In the genomic region with DNA sequence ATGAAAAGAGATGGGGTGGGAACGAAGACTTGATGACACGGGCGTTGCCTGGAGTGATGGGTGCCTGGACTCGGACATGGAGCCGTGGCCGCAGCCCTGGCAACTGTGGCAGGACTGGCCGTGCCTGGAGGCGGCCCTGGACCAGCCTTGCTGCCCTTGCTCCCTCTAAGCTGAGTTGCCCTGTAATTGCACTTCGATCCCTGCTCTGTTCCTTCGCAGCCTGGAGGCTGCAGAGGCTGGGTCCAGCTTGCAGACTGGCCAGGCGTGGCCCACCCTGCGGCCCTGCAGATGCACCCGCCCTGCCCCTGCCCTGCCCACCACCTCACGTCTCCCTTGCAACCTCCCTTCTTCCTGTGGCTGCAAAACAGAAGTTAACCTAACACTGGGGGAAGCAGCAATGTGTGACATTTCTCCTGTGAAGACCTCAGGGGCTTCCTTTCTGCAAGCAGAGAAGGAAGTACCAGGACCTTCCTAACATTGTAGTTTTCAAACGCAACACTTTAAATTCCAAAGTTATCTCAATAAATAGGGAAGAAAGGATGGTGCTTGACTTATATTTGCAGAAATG, we compare ENCODE assay signal across 18 cellular contexts.
"Had no signal": no experiment of that assay in that cellular context is flagged by ENCODE, and none has a peak within 500 bp of the region (broad histone marks: within the 10 kb centered on the region; RNA-seq: fewer than 3 reads in every experiment).

No MANE protein-coding gene starts in this region.

- H3K4me3 ChIP-seq: colonic mucosa, esophagus squamous epithelium, gastroesophageal sphincter, pancreas, tibial artery had no signal

- H3K4me3 Mint-ChIP-seq: naive thymus-derived CD8-positive, alpha-beta T cell; stimulated activated naive CD8-positive, alpha-beta T cell treated with anti-CD3 and anti-CD28 coated beads, Interleukin-15, Interleukin-2, amounts not matched to agents 100 ng/mL and 50 ng/mL, for 24 hours had no signal

- H3K27me3 ChIP-seq: colonic mucosa, pancreas, tibial artery had no signal

- H3K27ac ChIP-seq: colonic mucosa, esophagus squamous epithelium, gastroesophageal sphincter, pancreas, tibial artery had no signal

- H3K27me3 Mint-ChIP-seq: naive thymus-derived CD8-positive, alpha-beta T cell; progenitor cell of endocrine pancreas; stimulated activated naive CD8-positive, alpha-beta T cell treated with anti-CD3 and anti-CD28 coated beads, Interleukin-15, Interleukin-2, amounts not matched to agents 100 ng/mL and 50 ng/mL, for 24 hours had no signal

- H3K4me1 ChIP-seq: colonic mucosa, esophagus squamous epithelium, gastroesophageal sphincter, pancreas, tibial artery had no signal

- H3K9me3 ChIP-seq: colonic mucosa, esophagus squamous epithelium, gastroesophageal sphincter, pancreas, tibial artery had no signal

- ATAC-seq: gastroesophageal sphincter; left lobe of liver; naive thymus-derived CD8-positive, alpha-beta T cell; right cardiac atrium had no signal

- H3K27ac Mint-ChIP-seq: progenitor cell of endocrine pancreas had no signal

- H3K9me3 Mint-ChIP-seq: naive thymus-derived CD8-positive, alpha-beta T cell; stimulated activated naive CD8-positive, alpha-beta T cell treated with anti-CD3 and anti-CD28 coated beads, Interleukin-15, Interleukin-2, amounts not matched to agents 100 ng/mL and 50 ng/mL, for 24 hours had no signal

- DNase-seq: colonic mucosa; dermis blood vessel endothelial cell; esophagus squamous epithelium; foreskin fibroblast; glutamatergic neuron; islet precursor cell; mammary epithelial cell; naive thymus-derived CD8-positive, alpha-beta T cell; pancreas; right cardiac atrium; small intestine; stimulated activated CD4-positive, alpha-beta T cell treated with anti-CD3 and anti-CD28 coated beads, Interleukin-12 subunit alpha, Interleukin-12 subunit beta, amount 100 ng/mL, for 4 hours; stimulated activated CD4-positive, alpha-beta T cell treated with anti-CD3 and anti-CD28 coated beads, Interleukin-2, amount 100 ng/mL, for 48 hours; tibial artery had no signal

- H3K36me3 ChIP-seq: colonic mucosa, esophagus squamous epithelium, gastroesophageal sphincter, pancreas, tibial artery had no signal
